ENCODE assay signal across 19 cellular contexts in the genomic region with DNA sequence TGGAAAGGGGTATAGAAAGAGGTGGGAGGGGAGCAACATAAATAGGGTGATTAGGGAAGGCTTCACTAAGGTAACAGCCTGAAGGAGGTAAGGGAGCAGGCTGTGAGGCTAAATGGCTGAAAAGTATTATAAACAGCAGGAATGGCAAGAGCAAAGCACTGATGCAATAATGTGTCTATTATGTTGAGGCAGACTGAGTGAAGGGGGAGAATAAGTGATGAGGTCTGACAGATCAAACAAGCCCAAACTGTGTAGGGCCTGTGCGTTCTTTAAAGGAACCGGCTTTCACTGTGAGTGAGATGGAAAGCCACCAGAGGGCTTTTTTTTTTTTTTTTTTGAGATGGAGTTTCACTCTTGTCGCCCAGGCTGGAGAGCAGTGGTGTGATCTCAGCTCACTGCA. TPM values are rescaled to one million over a fixed set of nuclear protein-coding genes. Genes with fewer than 3 reads are reported as not detected.
DNase-seq lines count a peak whose midpoint lies in the region; ATAC-seq and TF ChIP-seq lines count a peak whose summit lies in the region.
"Had no signal": no experiment of that assay in that cellular context is flagged by ENCODE, and none has a peak within 500 bp of the region (broad histone marks: within the 10 kb centered on the region; RNA-seq: fewer than 3 reads in every experiment).

No MANE protein-coding gene starts in this region.

- H3K9ac ChIP-seq in neural cell (ENCODE audit: low read length): peak overlapping the region; percentile 17
- no peak overlapping the region for H3K9ac ChIP-seq in SK-N-SH

- H3K9me3 ChIP-seq in neural cell (ENCODE audit: low read length): no peaks in the 10 kb centered on the region
- H3K9me3 ChIP-seq in SK-N-SH: no peaks in the 10 kb centered on the region
- H3K9me3 ChIP-seq: spleen, vagina had no signal

- H4K20me1 ChIP-seq in neural cell (ENCODE audit: insufficient read depth) (no peaks in the 10 kb centered on the region), SK-N-SH (ENCODE audit: insufficient read depth) (no peaks in the 10 kb centered on the region)

- peak overlapping the region; percentile 29 for H3K4me3 ChIP-seq in neural cell (ENCODE audit: low read length)
- no peak overlapping the region for H3K4me3 ChIP-seq in SK-N-SH (ENCODE audit: low read depth in 2 of 2, low read length in 1 of 2)
- H3K4me3 ChIP-seq: spleen, vagina had no signal

- TF ChIP-seq CTCF in neural cell (IDR thresholded peaks at IDR 0.05; ENCODE audit: poor library complexity, severe bottlenecking): no peak
- no peak for TF ChIP-seq CTCF in SK-N-SH (IDR thresholded peaks at IDR 0.05)

- peaks cover 18% of the 10 kb centered on the region for H3K36me3 Mint-ChIP-seq in activated naive CD8-positive, alpha-beta T cell
- H3K36me3 Mint-ChIP-seq in activated naive CD8-positive, alpha-beta T cell treated with anti-CD3 and anti-CD28 coated beads, Interleukin-2, amount 50 U/mL, for 24 hours (ENCODE audit: low read depth): peaks cover 16% of the 10 kb centered on the region

- CTCF ChIA-PET in SK-N-SH (lab: Yijun Ruan, JAX): interaction anchor here (1.3 kb wide), 1 partner anchor 261 kb away, joined by 3 read pairs; no protein-coding TSS in a partner anchor

- H3K4me2 ChIP-seq in neural cell (ENCODE audit: low read length) (peak overlapping the region; percentile 50), SK-N-SH (no peak overlapping the region)

- H3K27ac Mint-ChIP-seq in activated naive CD8-positive, alpha-beta T cell: peak overlapping the region; percentile 4
- no peak overlapping the region for H3K27ac Mint-ChIP-seq in activated naive CD8-positive, alpha-beta T cell treated with anti-CD3 and anti-CD28 coated beads, Interleukin-2, amount 50 U/mL, for 24 hours
- H3K27ac Mint-ChIP-seq: activated CD4-positive, alpha-beta T cell treated with anti-CD3 and anti-CD28 coated beads, Interleukin-2, amount 10 ng/mL, durations not matched to agents 24 days and 14 days; HFFc6 had no signal

- no peak for ATAC-seq in activated naive CD8-positive, alpha-beta T cell treated with anti-CD3 and anti-CD28 coated beads, Interleukin-2, amount 50 U/mL, for 24 hours
- ATAC-seq: left colon had no signal

- H3K4me3 Mint-ChIP-seq in activated naive CD8-positive, alpha-beta T cell: no peak overlapping the region
- no peak overlapping the region for H3K4me3 Mint-ChIP-seq in activated naive CD8-positive, alpha-beta T cell treated with anti-CD3 and anti-CD28 coated beads, Interleukin-2, amount 50 U/mL, for 24 hours
- H3K4me3 Mint-ChIP-seq: activated CD4-positive, alpha-beta T cell treated with anti-CD3 and anti-CD28 coated beads, Interleukin-2, amount 10 ng/mL, durations not matched to agents 24 days and 14 days; HFFc6; nephron had no signal

- H3K9me2 ChIP-seq in neural cell (ENCODE audit: insufficient read depth, low read length) (no peaks in the 10 kb centered on the region), SK-N-SH (no peaks in the 10 kb centered on the region)

- H3K4me1 ChIP-seq in SK-N-SH (ENCODE audit: control insufficient read depth in 1 of 2, insufficient read depth in 2 of 2, low read depth in 1 of 2, low read length in 1 of 2): no peaks in the 10 kb centered on the region
- H3K4me1 ChIP-seq: spleen, vagina had no signal

- H3F3A ChIP-seq in neural cell (ENCODE audit: insufficient read depth, low read length, poor library complexity, severe bottlenecking) (no peaks in the 10 kb centered on the region), SK-N-SH (replicated peaks; ENCODE audit: insufficient read depth) (peaks cover 21% of the 10 kb centered on the region)

- H3K79me2 ChIP-seq in neural cell (replicated peaks; ENCODE audit: insufficient read depth, low read length) (no peaks in the 10 kb centered on the region), SK-N-SH (ENCODE audit: insufficient read depth) (no peaks in the 10 kb centered on the region)

- H3K27me3 ChIP-seq in neural cell (ENCODE audit: insufficient read depth, low read depth, low read length) (no peaks in the 10 kb centered on the region), SK-N-SH (ENCODE audit: insufficient read depth) (no peaks in the 10 kb centered on the region)
- H3K27me3 ChIP-seq: spleen, vagina had no signal

- POLR2A ChIA-PET in SK-N-SH (lab: Yijun Ruan, JAX): no interaction called here

- no peaks in the 10 kb centered on the region for H3K27me3 Mint-ChIP-seq in activated naive CD8-positive, alpha-beta T cell
- no peaks in the 10 kb centered on the region for H3K27me3 Mint-ChIP-seq in activated naive CD8-positive, alpha-beta T cell treated with anti-CD3 and anti-CD28 coated beads, Interleukin-2, amount 50 U/mL, for 24 hours
- H3K27me3 Mint-ChIP-seq: activated CD4-positive, alpha-beta T cell treated with anti-CD3 and anti-CD28 coated beads, Interleukin-2, amount 10 ng/mL, durations not matched to agents 24 days and 14 days had no signal

- H3K36me3 ChIP-seq in neural cell (ENCODE audit: insufficient read depth, low read length) (no peaks in the 10 kb centered on the region), SK-N-SH (replicated peaks in 1 of 2; ENCODE audit: control insufficient read depth in 1 of 2, insufficient read depth in 2 of 2, low read length in 1 of 2) (peaks cover 40 to 56% of the 10 kb centered on the region in 2 experiments)

- TF ChIP-seq RAD21 in neural cell (conservative IDR thresholded peaks at IDR 0.05) (peak; percentile 9), SK-N-SH (IDR thresholded peaks at IDR 0.05; ENCODE audit: low read length) (no peak)

- peak overlapping the region; percentile 29 for H3K27ac ChIP-seq in angular gyrus (ENCODE audit: low read depth, low read length)
- peak overlapping the region; percentile 69 for H3K27ac ChIP-seq in neural cell (ENCODE audit: low read length)
- H3K27ac ChIP-seq in SK-N-SH (ENCODE audit: low read depth in 2 of 2, low read length in 1 of 2): no peak overlapping the region
- H3K27ac ChIP-seq: spleen, vagina had no signal

- no peak for DNase-seq in activated naive CD8-positive, alpha-beta T cell treated with anti-CD3 and anti-CD28 coated beads, Interleukin-2, amount 50 U/mL, for 24 hours
- no peak for DNase-seq in cortex of kidney (lab: John Stamatoyannopoulos, UW)
- DNase-seq in cardiac septum (ENCODE audit: low spot score): no peak
- DNase-seq in SK-N-SH: no peak
- no peak for DNase-seq in UCSD-AML1 (lab: John Stamatoyannopoulos, UW; ENCODE audit: unreplicated experiment)
- DNase-seq: activated CD4-positive, alpha-beta T cell treated with anti-CD3 and anti-CD28 coated beads, Interleukin-2, amount 10 ng/mL, durations not matched to agents 24 days and 14 days; C1 segment of cervical spinal cord; cerebellar nuclear complex; effector memory CD4-positive, alpha-beta T cell; HFFc6; left colon; NCI-H1048; NCI-H748 treated with DMSO at 0.1 percent for 48 hours; spleen had no signal

- intact Hi-C loops in cardiac septum (cut with DNase I): no loop called here

- no peaks in the 10 kb centered on the region for H3K9me3 Mint-ChIP-seq in activated naive CD8-positive, alpha-beta T cell (ENCODE audit: low read depth)
- no peaks in the 10 kb centered on the region for H3K9me3 Mint-ChIP-seq in activated naive CD8-positive, alpha-beta T cell treated with anti-CD3 and anti-CD28 coated beads, Interleukin-2, amount 50 U/mL, for 24 hours
- H3K9me3 Mint-ChIP-seq: activated CD4-positive, alpha-beta T cell treated with anti-CD3 and anti-CD28 coated beads, Interleukin-2, amount 10 ng/mL, durations not matched to agents 24 days and 14 days; HFFc6; nephron had no signal

- WGBS in SK-N-SH (ENCODE audit: low lambda C conversion rate): 95% methylated on average over 3 of the region's 3 CpGs

- no peaks in the 10 kb centered on the region for H3K4me1 Mint-ChIP-seq in activated naive CD8-positive, alpha-beta T cell (ENCODE audit: low read depth)
- H3K4me1 Mint-ChIP-seq in activated naive CD8-positive, alpha-beta T cell treated with anti-CD3 and anti-CD28 coated beads, Interleukin-2, amount 50 U/mL, for 24 hours: no peaks in the 10 kb centered on the region
- H3K4me1 Mint-ChIP-seq: activated CD4-positive, alpha-beta T cell treated with anti-CD3 and anti-CD28 coated beads, Interleukin-2, amount 10 ng/mL, durations not matched to agents 24 days and 14 days; nephron had no signal

- TF ChIP-seq EP300 in neural cell (conservative IDR thresholded peaks at IDR 0.05; ENCODE audit: poor library complexity, severe bottlenecking): peak; percentile 72
- TF ChIP-seq EP300 in SK-N-SH (IDR thresholded peaks at IDR 0.05; ENCODE audit: borderline replicate concordance in 1 of 2, low read depth in 1 of 2, low read length in 1 of 2): no peak

- H2AFZ ChIP-seq in neural cell (ENCODE audit: low read depth, low read length) (no peak overlapping the region), SK-N-SH (ENCODE audit: low read depth) (no peak overlapping the region)

TF ChIP-seq in neural cell, 6 proteins besides CTCF, POLR2A, EP300 and RAD21 (continues in another document):
- TF ChIP-seq SMC3 (conservative IDR thresholded peaks at IDR 0.05; ENCODE audit: poor library complexity): no peak

TF ChIP-seq in SK-N-SH, 30 proteins besides CTCF, POLR2A, EP300 and RAD21 (continues in another document):
- TF ChIP-seq FOXJ3 (CRISPR knock-in tag; IDR thresholded peaks at IDR 0.05): no peak

RNA-seq across cellular contexts. Expression of a gene that starts 6.7 kb away (rescaled TPM):
- polyA plus RNA-seq in neural cell (30.5 and 36.4 TPM in 2 replicates), SK-N-SH (2012; rRNA removed) (6.7 and 7.3 TPM in 2 replicates)
- 16.1 and 21.6 TPM in 2 replicates for polyA minus RNA-seq in neural cell
- total RNA-seq in cardiac septum: 3.0 TPM
- polyA plus RNA-seq in SK-N-SH (2012; cell fraction: cytosol; rRNA removed): 5.3 and 5.5 TPM in 2 replicates
- polyA plus RNA-seq in SK-N-SH (2012; cell fraction: nucleus; rRNA removed): 15.3 and 16.9 TPM in 2 replicates

Comparison
In these comparisons a context has a peak if more than half of its experiments do, and no peak if none do; other contexts are left out.
1. H3K27ac ChIP-seq: peak in angular gyrus (single experiment) and neural cell (single experiment); none in SK-N-SH (0 of 2).